8 cellular contexts compared by ENCODE assay signal in genomic region chr9:35923927-35924763, GRCh38. TPM values are rescaled to one million over a fixed set of nuclear protein-coding genes. Genes with fewer than 3 reads are reported as not detected.
A peak's percentile ranks its signal among the peaks of the same experiment; 100 is the strongest.
DNase-seq lines count a peak whose midpoint lies in the region; ATAC-seq and TF ChIP-seq lines count a peak whose summit lies in the region.

No MANE protein-coding gene starts in this region.

- WGBS in transverse colon (ENCODE audit: low coverage in 1 of 2), 2 donors: 59% methylated on average over 5 to 9 of the region's 9 CpGs

- TF ChIP-seq EP300 in transverse colon (IDR thresholded peaks at IDR 0.05; ENCODE audit: low read depth): no peak

- no peak for TF ChIP-seq CTCF in AG04449 (IDR thresholded peaks at IDR 0.05; ENCODE audit: insufficient read depth, low read length, missing control alignments)
- no peak for TF ChIP-seq CTCF in cardiac fibroblast (IDR thresholded peaks at IDR 0.05; ENCODE audit: low read depth, low read length)
- TF ChIP-seq CTCF in transverse colon (IDR thresholded peaks at IDR 0.05): no peak

- intact Hi-C loops in transverse colon (cut with DNase I; ENCODE audit: low total_unique reads): no loop called here

- no peaks in the 10 kb centered on the region for H3K36me3 ChIP-seq in transverse colon

- POLR2A ChIA-PET in AG04449 (lab: Yijun Ruan, JAX): interaction anchor here (0.6 to 1.9 kb wide), 7 partner anchors 11 to 177 kb away, joined by 3 to 16 read pairs (median 5); partner anchors contain the start of genes HRCT1 and RECK

- TF ChIP-seq POLR2A in transverse colon (IDR thresholded peaks at IDR 0.05): no peak

- no peaks in the 10 kb centered on the region for H3K9me3 ChIP-seq in transverse colon

- peaks cover 0 to 49% (median 31%) of the 10 kb centered on the region in 4 donors for H3K4me1 ChIP-seq in transverse colon

- in situ Hi-C loops in transverse colon (cut with MboI; ENCODE audit: low pct_ligation_motif_present in 1 of 4, low pct_unique_long_range_greater_than_20kb in 1 of 4, low sequenced_read_pairs in 3 of 4): no loop called here

- H3K4me3 ChIP-seq in AG04449 (ENCODE audit: low read depth, low read length) (no peak overlapping the region), cardiac fibroblast (replicated peaks in 1 of 2; ENCODE audit: low read depth in 2 of 2, low read length in 2 of 2) (no peak overlapping the region), transverse colon (no peak overlapping the region)

- peak; percentile 80 for DNase-seq in AG04449 (ENCODE audit: low read depth, low spot score)
- peak; percentile 96 for DNase-seq in LHCN-M2 (ENCODE audit: low read depth)
- peak; percentile 89 to 95 for DNase-seq in cardiac fibroblast (ENCODE audit: low read depth in 2 of 2)
- peak; percentile 14 for DNase-seq in medulla oblongata (ENCODE audit: extremely low spot score)
- DNase-seq in transverse colon: no peak

- CTCF ChIA-PET in AG04449 (lab: Yijun Ruan, JAX): interaction anchor here (0.6 to 9.2 kb wide), 11 partner anchors 10 to 134 kb away, joined by 3 to 137 read pairs (median 6); partner anchors contain the start of genes HRCT1 and SPAAR

- H3K27me3 ChIP-seq in transverse colon: no peaks in the 10 kb centered on the region

- ATAC-seq in HG02763 (IDR thresholded peaks at IDR 0.05; ENCODE audit: unreplicated experiment): no peak
- ATAC-seq in HG03175 (IDR thresholded peaks at IDR 0.05; ENCODE audit: unreplicated experiment): no peak
- ATAC-seq in GM21367 (IDR thresholded peaks at IDR 0.05; ENCODE audit: unreplicated experiment): no peak

- peak overlapping the region; percentile 45 to 82 (median 75) for H3K27ac ChIP-seq in transverse colon

RNA-seq across cellular contexts. Expression of gene SPAAR, which starts 14.9 kb away (rescaled TPM):
- 0.17 and 0.38 TPM in 2 replicates for total RNA-seq in LHCN-M2 (2014; rRNA removed)
- polyA plus RNA-seq in LHCN-M2 (2012): 0.55 TPM
- 1 to 10 TPM in 1 of 4 donors, under 1 TPM in 1, not detected in 2; 0.68 to 2.5 TPM for total RNA-seq in transverse colon

RNA-seq across cellular contexts. Expression of gene HRCT1, which starts 18.1 kb away (rescaled TPM):
- total RNA-seq in LHCN-M2 (2014; rRNA removed) (1.5 and 2.1 TPM in 2 replicates), transverse colon (10 to 100 TPM; 23.9 to 60.2 (median 34.3) TPM)
- polyA plus RNA-seq in LHCN-M2 (2012): 5.0 TPM

RNA-seq across cellular contexts. Expression of gene OR2S2, which starts 33.8 kb away (rescaled TPM):
- total RNA-seq in LHCN-M2 (2014; rRNA removed) (not detected in 2 replicates), transverse colon (not detected)
- 0.06 TPM for polyA plus RNA-seq in LHCN-M2 (2012)

RNA-seq across cellular contexts. Expression of gene OR13J1, which starts 53.9 kb away (rescaled TPM):
- not detected in 2 replicates for total RNA-seq in LHCN-M2 (2014; rRNA removed)
- polyA plus RNA-seq in LHCN-M2 (2012): not detected
- total RNA-seq in transverse colon: under 1 TPM in 1 of 4 donors, not detected in 3; 0.64 TPM
